Comparison of ENCODE assay signal across 8 cellular contexts in the genomic region with DNA sequence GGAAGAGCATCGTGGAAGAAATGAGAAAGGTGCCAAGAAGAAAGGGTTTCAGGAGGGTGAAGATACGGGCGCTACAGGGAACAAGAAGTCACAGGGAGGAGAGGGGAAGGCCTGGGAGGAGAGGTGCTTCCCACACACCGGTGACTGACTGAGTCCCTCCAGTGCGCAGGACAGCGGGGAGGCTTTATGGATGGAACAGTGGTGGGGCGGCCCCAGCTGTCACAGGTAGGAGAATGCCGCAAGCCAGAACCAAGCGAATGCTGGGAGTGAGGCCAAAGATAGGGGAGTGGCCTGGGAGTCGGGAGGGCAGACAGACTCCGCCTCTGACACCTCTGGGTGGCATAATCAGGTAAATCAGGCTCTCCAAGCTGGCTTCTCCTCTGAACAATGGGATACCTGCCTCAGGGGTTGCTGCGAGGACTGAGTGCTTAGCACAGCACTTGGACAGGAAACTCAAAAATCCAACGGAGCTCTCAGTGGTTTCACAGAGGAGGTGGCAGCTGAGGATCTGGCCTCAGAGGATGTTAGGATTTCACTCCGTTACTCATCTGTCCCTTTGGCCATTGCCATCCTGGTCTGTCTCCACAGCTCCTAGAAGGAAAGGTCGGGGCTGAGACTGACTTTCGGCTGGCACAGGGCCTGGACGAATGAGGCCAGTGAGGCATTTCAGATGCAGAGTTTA. TPM values are rescaled to one million over a fixed set of nuclear protein-coding genes. Genes with fewer than 3 reads are reported as not detected.
DNase-seq lines count a peak whose midpoint lies in the region; TF ChIP-seq lines count a peak whose summit lies in the region.

No MANE protein-coding gene starts in this region.

- peak in 8 of 14 donors; percentile 47 to 77 (median 60) for DNase-seq in C1 segment of cervical spinal cord (lab: John Stamatoyannopoulos, UW)
- peak; percentile 46 for DNase-seq in HEK293T (ENCODE audit: extremely low spot score)
- peak; percentile 56 for DNase-seq in NCI-H2227 treated with DMSO at 0.1 percent for 48 hours (lab: John Stamatoyannopoulos, UW)
- DNase-seq in activated CD4-positive, alpha-beta memory T cell treated with anti-CD3 and anti-CD28 coated beads, Interleukin-2, amount 10 ng/mL, durations not matched to agents 7 days and 5 days = peak; percentile 71
- peak; percentile 57 for DNase-seq in effector CD8-positive, alpha-beta T cell (lab: John Stamatoyannopoulos, UW)
- peak in 1 of 2 experiments; percentile 59 for DNase-seq in mesothelial cell of epicardium (ENCODE audit: low spot score in 2 of 2, unreplicated experiment in 2 of 2)
- peak; percentile 80 for DNase-seq in stimulated activated CD8-positive, alpha-beta memory T cell treated with anti-CD3 and anti-CD28 coated beads, Interleukin-4, amount 100 ng/mL, for 48 hours
- DNase-seq in mesenteric fat pad (ENCODE audit: low spot score) = no peak

- peak overlapping the region; percentile 77 for H3K4me3 Mint-ChIP-seq in activated CD4-positive, alpha-beta memory T cell treated with anti-CD3 and anti-CD28 coated beads, Interleukin-2, amount 10 ng/mL, durations not matched to agents 7 days and 5 days
- peak overlapping the region; percentile 82 for H3K4me3 Mint-ChIP-seq in mesothelial cell of epicardium

- peak overlapping the region; percentile 84 for H3K27ac Mint-ChIP-seq in activated CD4-positive, alpha-beta memory T cell treated with anti-CD3 and anti-CD28 coated beads, Interleukin-2, amount 10 ng/mL, durations not matched to agents 7 days and 5 days
- H3K27ac Mint-ChIP-seq in mesothelial cell of epicardium = peak overlapping the region; percentile 94

- peaks cover 45% of the 10 kb centered on the region for H3K4me1 Mint-ChIP-seq in activated CD4-positive, alpha-beta memory T cell treated with anti-CD3 and anti-CD28 coated beads, Interleukin-2, amount 10 ng/mL, durations not matched to agents 7 days and 5 days
- H3K4me1 Mint-ChIP-seq in mesothelial cell of epicardium = peaks cover 19% of the 10 kb centered on the region

- no peaks in the 10 kb centered on the region for H3K27me3 Mint-ChIP-seq in activated CD4-positive, alpha-beta memory T cell treated with anti-CD3 and anti-CD28 coated beads, Interleukin-2, amount 10 ng/mL, durations not matched to agents 7 days and 5 days
- no peaks in the 10 kb centered on the region for H3K27me3 Mint-ChIP-seq in mesothelial cell of epicardium (ENCODE audit: low read depth)

- H3K9me3 Mint-ChIP-seq in activated CD4-positive, alpha-beta memory T cell treated with anti-CD3 and anti-CD28 coated beads, Interleukin-2, amount 10 ng/mL, durations not matched to agents 7 days and 5 days = no peaks in the 10 kb centered on the region
- H3K9me3 Mint-ChIP-seq in mesothelial cell of epicardium = no peaks in the 10 kb centered on the region

- POLR2A ChIA-PET in HEK293T (lab: Yijun Ruan, JAX) = interaction anchor here (0.7 to 7.0 kb wide), 27 partner anchors 8 to 423 kb away, joined by 3 to 117 read pairs (median 6); partner anchors contain the start of genes DNAJC7, EIF1, KAT2A and NKIRAS2
- POLR2A ChIA-PET in activated CD4-positive, alpha-beta memory T cell treated with anti-CD3 and anti-CD28 coated beads, Interleukin-2, amount 10 ng/mL, durations not matched to agents 7 days and 5 days (lab: Charles Lee) = interaction anchor here (0.6 to 6.4 kb wide), 29 partner anchors 8 to 323 kb away, joined by 3 to 118 read pairs (median 4); partner anchors contain the start of genes ACLY, DHX58, DNAJC7 and EIF1

- CTCF ChIA-PET in HEK293T (lab: Yijun Ruan, JAX) = interaction anchor here (0.7 to 2.2 kb wide), 3 partner anchors 52 to 156 kb away, joined by 4 to 9 read pairs (median 5); partner anchors contain the start of genes DNAJC7 and KAT2A
- CTCF ChIA-PET in activated CD4-positive, alpha-beta memory T cell treated with anti-CD3 and anti-CD28 coated beads, Interleukin-2, amount 10 ng/mL, durations not matched to agents 7 days and 5 days (lab: Charles Lee) = interaction anchor here (0.7 to 4.2 kb wide), 17 partner anchors 8 to 256 kb away, joined by 3 to 19 read pairs (median 5); partner anchors contain the start of genes DHX58, DNAJC7, NKIRAS2 and ODAD4

- H3K36me3 Mint-ChIP-seq in activated CD4-positive, alpha-beta memory T cell treated with anti-CD3 and anti-CD28 coated beads, Interleukin-2, amount 10 ng/mL, durations not matched to agents 7 days and 5 days (ENCODE audit: low read depth) = peaks cover 22% of the 10 kb centered on the region
- H3K36me3 Mint-ChIP-seq in mesothelial cell of epicardium = peaks cover 6% of the 10 kb centered on the region

- no peak for TF ChIP-seq CTCF in mesothelial cell of epicardium (IDR thresholded peaks at IDR 0.05; ENCODE audit: unreplicated experiment)

TF ChIP-seq in HEK293T, 16 proteins besides CTCF, POLR2A, EP300 and RAD21:
- TF ChIP-seq FOXK2 (IDR thresholded peaks at IDR 0.05) = no peak
- no peak for TF ChIP-seq TARDBP (IDR thresholded peaks at IDR 0.05)
- no peak for TF ChIP-seq HDGF (IDR thresholded peaks at IDR 0.05; ENCODE audit: borderline replicate concordance)

RNA-seq across cellular contexts. Expression of gene CNP, which starts 0.8 kb away (rescaled TPM):
- 10 to 100 TPM; 89.8 to 91.0 TPM for total RNA-seq in activated CD4-positive, alpha-beta memory T cell treated with anti-CD3 and anti-CD28 coated beads, Interleukin-2, amount 10 ng/mL, durations not matched to agents 7 days and 5 days
- total RNA-seq in mesothelial cell of epicardium (67.6 to 70.2 TPM (median 68.1 TPM) in 3 replicates), mesenteric fat pad (84.0 TPM)

RNA-seq across cellular contexts. Expression of gene ODAD4, which starts 35.4 kb away (rescaled TPM):
- total RNA-seq in activated CD4-positive, alpha-beta memory T cell treated with anti-CD3 and anti-CD28 coated beads, Interleukin-2, amount 10 ng/mL, durations not matched to agents 7 days and 5 days = 1 to 10 TPM; 1.7 to 2.0 TPM
- 1.3 to 2.1 TPM (median 1.7 TPM) in 3 replicates for total RNA-seq in mesothelial cell of epicardium
- total RNA-seq in mesenteric fat pad = 0.48 TPM

RNA-seq across cellular contexts. Expression of gene ACLY, which starts 47.1 kb away (rescaled TPM):
- 100 to 1,000 TPM; 177 to 183 TPM for total RNA-seq in activated CD4-positive, alpha-beta memory T cell treated with anti-CD3 and anti-CD28 coated beads, Interleukin-2, amount 10 ng/mL, durations not matched to agents 7 days and 5 days
- 126 to 133 TPM (median 130 TPM) in 3 replicates for total RNA-seq in mesothelial cell of epicardium
- 140 TPM for total RNA-seq in mesenteric fat pad

RNA-seq across cellular contexts. Expression of gene DNAJC7, which starts 51.4 kb away (rescaled TPM):
- total RNA-seq in activated CD4-positive, alpha-beta memory T cell treated with anti-CD3 and anti-CD28 coated beads, Interleukin-2, amount 10 ng/mL, durations not matched to agents 7 days and 5 days = 10 to 100 TPM; 88.7 to 95.1 TPM
- total RNA-seq in mesothelial cell of epicardium = 97.2 to 103 TPM (median 97.7 TPM) in 3 replicates
- total RNA-seq in mesenteric fat pad = 74.8 TPM

RNA-seq across cellular contexts. Expression of gene NKIRAS2, which starts 54.1 kb away (rescaled TPM):
- 10 to 100 TPM; 21.3 to 22.7 TPM for total RNA-seq in activated CD4-positive, alpha-beta memory T cell treated with anti-CD3 and anti-CD28 coated beads, Interleukin-2, amount 10 ng/mL, durations not matched to agents 7 days and 5 days
- total RNA-seq in mesothelial cell of epicardium (47.2 to 49.6 TPM (median 48.1 TPM) in 3 replicates), mesenteric fat pad (30.9 TPM)
